ENCODE assay signal across 17 cellular contexts in genomic region chrX:22634751-22635150, GRCh38.
DNase-seq lines count a peak whose midpoint lies in the region; ATAC-seq, FAIRE-seq and TF ChIP-seq lines count a peak whose summit lies in the region.
"Had no signal": no experiment of that assay in that cellular context is flagged by ENCODE, and none has a peak within 500 bp of the region (broad histone marks: within the 10 kb centered on the region; RNA-seq: fewer than 3 reads in every experiment).

No MANE protein-coding gene starts in this region.

- POLR2A ChIA-PET in naive thymus-derived CD4-positive, alpha-beta T cell (lab: Charles Lee): no interaction called here

- ATAC-seq in pancreas (no peak), GM18868 (IDR thresholded peaks at IDR 0.05; ENCODE audit: unreplicated experiment) (no peak), HG03095 (IDR thresholded peaks at IDR 0.05; ENCODE audit: unreplicated experiment) (no peak)
- ATAC-seq in naive thymus-derived CD4-positive, alpha-beta T cell: no peak

- DNase-seq in EH (ENCODE audit: low read depth) (peak; percentile 26), amniotic epithelial cell (ENCODE audit: low read depth) (peak; percentile 36), fibroblast of peridontal ligament (ENCODE audit: extremely low read depth) (peak; percentile 49), pancreas (no peak), putamen (ENCODE audit: low spot score) (no peak)
- no peak for DNase-seq in naive thymus-derived CD4-positive, alpha-beta T cell
- DNase-seq: KG1, NCI-H1417 treated with DMSO at 0.1 percent for 48 hours, NCI-H1930, NCI-H510A treated with DMSO at 0.1 percent for 48 hours, NCI-H82, PC-9 had no signal

- H3K4me1 ChIP-seq in pancreas: no peaks in the 10 kb centered on the region
- H3K4me1 ChIP-seq in naive thymus-derived CD4-positive, alpha-beta T cell (ENCODE audit: control insufficient read depth in 2 of 2, insufficient read depth in 2 of 2, low read length in 2 of 2): no peaks in the 10 kb centered on the region
- H3K4me1 ChIP-seq: BLaER1 treated with 17β-estradiol and CSF1 and Interleukin-3, amounts not matched to agents 10 nM and 100 nM; HAP-1; SJSA1 had no signal

- H3K4me3 Mint-ChIP-seq in naive thymus-derived CD4-positive, alpha-beta T cell: no peak overlapping the region

- H3K4me3 ChIP-seq in pancreas: no peak overlapping the region
- H3K4me3 ChIP-seq in naive thymus-derived CD4-positive, alpha-beta T cell (ENCODE audit: low read length): no peak overlapping the region
- H3K4me3 ChIP-seq: BLaER1 treated with 17β-estradiol and CSF1 and Interleukin-3, amounts not matched to agents 10 nM and 100 nM; HAP-1; PC-9; SJSA1 had no signal

- no peaks in the 10 kb centered on the region for H3K27me3 Mint-ChIP-seq in naive thymus-derived CD4-positive, alpha-beta T cell

- no peak overlapping the region for H3K27ac Mint-ChIP-seq in naive thymus-derived CD4-positive, alpha-beta T cell

- TF ChIP-seq CTCF in pancreas (IDR thresholded peaks at IDR 0.05): no peak

- FAIRE-seq in pancreas (lab: Jason Lieb, UNC): peak; percentile 79

- no peaks in the 10 kb centered on the region for H3K36me3 Mint-ChIP-seq in naive thymus-derived CD4-positive, alpha-beta T cell

- H3K9me3 ChIP-seq in pancreas: no peaks in the 10 kb centered on the region
- H3K9me3 ChIP-seq in naive thymus-derived CD4-positive, alpha-beta T cell (ENCODE audit: control insufficient read depth in 2 of 3, low read length in 3 of 3): no peaks in the 10 kb centered on the region
- H3K9me3 ChIP-seq: HAP-1, SJSA1 had no signal

- intact Hi-C loops in pancreas (cut with DNase I): no loop called here
- intact Hi-C loops in naive thymus-derived CD4-positive, alpha-beta T cell (cut with micrococcal nuclease): no loop called here

- peaks cover 0 to 13% (median 0%) of the 10 kb centered on the region in 4 donors for H3K27me3 ChIP-seq in pancreas
- no peaks in the 10 kb centered on the region for H3K27me3 ChIP-seq in naive thymus-derived CD4-positive, alpha-beta T cell (ENCODE audit: control insufficient read depth in 2 of 2, insufficient read depth in 2 of 2, low read length in 2 of 2)
- H3K27me3 ChIP-seq: BLaER1 treated with 17β-estradiol and CSF1 and Interleukin-3, amounts not matched to agents 10 nM and 100 nM; SJSA1 had no signal

- WGBS in pancreas, 2 donors: 27 to 56% methylated on average over 1 of the region's 1 CpG

- no peak overlapping the region for H3K27ac ChIP-seq in pancreas
- H3K27ac ChIP-seq in naive thymus-derived CD4-positive, alpha-beta T cell (ENCODE audit: low read depth, low read length): no peak overlapping the region
- H3K27ac ChIP-seq: BLaER1 treated with 17β-estradiol and CSF1 and Interleukin-3, amounts not matched to agents 10 nM and 100 nM; PC-9; SJSA1 had no signal

- CTCF ChIA-PET in naive thymus-derived CD4-positive, alpha-beta T cell (lab: Charles Lee): no interaction called here

- H3K4me1 Mint-ChIP-seq in naive thymus-derived CD4-positive, alpha-beta T cell: no peaks in the 10 kb centered on the region

- no peaks in the 10 kb centered on the region for H3K36me3 ChIP-seq in pancreas
- H3K36me3 ChIP-seq in naive thymus-derived CD4-positive, alpha-beta T cell (ENCODE audit: control insufficient read depth in 2 of 3, insufficient read depth in 3 of 3, low read length in 3 of 3): no peaks in the 10 kb centered on the region
- H3K36me3 ChIP-seq: BLaER1 treated with 17β-estradiol and CSF1 and Interleukin-3, amounts not matched to agents 10 nM and 100 nM; HAP-1; SJSA1 had no signal

- peaks cover 0 to 7% (median 0%) of the 10 kb centered on the region in 11 donors for H3K9me3 Mint-ChIP-seq in naive thymus-derived CD4-positive, alpha-beta T cell

Comparison
In these comparisons a context has a peak if more than half of its experiments do, and no peak if none do; other contexts are left out.
1. DNase-seq: peak in EH (single experiment), amniotic epithelial cell (single experiment) and fibroblast of peridontal ligament (single experiment); none in pancreas (0 of 6), naive thymus-derived CD4-positive, alpha-beta T cell (0 of 9) and putamen (single experiment).